In genomic region chr10:84820121-84820520, GRCh38 we compare ENCODE assay signal across 8 cellular contexts.
DNase-seq lines count a peak whose midpoint lies in the region; ATAC-seq and TF ChIP-seq lines count a peak whose summit lies in the region.

No MANE protein-coding gene starts in this region.

- no peak overlapping the region for H3K27ac Mint-ChIP-seq in H9

- no peaks in the 10 kb centered on the region for H3K36me3 ChIP-seq in HAP-1 (replicated peaks)

- H3K4me1 ChIP-seq in HAP-1 (no peaks in the 10 kb centered on the region), H9 (ENCODE audit: insufficient read depth, low read length) (no peaks in the 10 kb centered on the region)

- H3K9me3 ChIP-seq in HAP-1 (no peaks in the 10 kb centered on the region), H9 (ENCODE audit: control insufficient read depth, low read depth, low read length) (no peaks in the 10 kb centered on the region)

- H3K9me3 Mint-ChIP-seq in H9: no peaks in the 10 kb centered on the region; a peak in 1 of 5 replicates

- H3K23ac ChIP-seq in H9 (ENCODE audit: insufficient read length, low read depth, low read length): no peak overlapping the region

- DNase-seq in D341Med (ENCODE audit: low spot score): peak; percentile 41
- peak; percentile 10 to 15 for DNase-seq in HAP-1 (ENCODE audit: low spot score in 2 of 2)
- peak; percentile 4 for DNase-seq in NCI-H2227 treated with DMSO at 0.1 percent for 48 hours (lab: John Stamatoyannopoulos, UW)
- peak; percentile 46 for DNase-seq in cerebellum (ENCODE audit: low spot score)
- no peak for DNase-seq in HuH-7.5 (ENCODE audit: low spot score)
- DNase-seq in H9: no peak

- H2AK5ac ChIP-seq in H9 (ENCODE audit: insufficient read length, low read length): no peak overlapping the region

- no peak overlapping the region for H3K27ac ChIP-seq in H9 (ENCODE audit: insufficient read length, low read depth, low read length)

- H3K79me1 ChIP-seq in H9 (ENCODE audit: insufficient read depth, low read depth, low read length, poor library complexity, severe bottlenecking): no peaks in the 10 kb centered on the region

- no peak overlapping the region for H3T11ph ChIP-seq in H9 (ENCODE audit: low read length)

- ATAC-seq in HG03460 (IDR thresholded peaks at IDR 0.05; ENCODE audit: unreplicated experiment): no peak
- no peak for ATAC-seq in HG03342 (IDR thresholded peaks at IDR 0.05; ENCODE audit: unreplicated experiment)

- in situ Hi-C loops in HAP-1 (cut with MboI; ENCODE audit: low sequenced_read_pairs): no loop called here

- no peak for TF ChIP-seq CTCF in H9 (conservative IDR thresholded peaks at IDR 0.05)

- no peak overlapping the region for H2BK120ac ChIP-seq in H9 (ENCODE audit: low read depth, low read length, poor library complexity, severe bottlenecking)

- H3K14ac ChIP-seq in H9 (ENCODE audit: insufficient read depth, low read length): no peak overlapping the region

- no peak overlapping the region for H3K18ac ChIP-seq in H9 (ENCODE audit: insufficient read length, low read depth, low read length)

- no peak overlapping the region for H3K4ac ChIP-seq in H9 (ENCODE audit: low read depth, low read length)

- H3K27me3 ChIP-seq in HAP-1 (ENCODE audit: low read depth) (0 out of 2 replicates have a peak, but pooled peaks cover 2% of the 10 kb centered on the region), H9 (ENCODE audit: insufficient read depth, low read length) (no peaks in the 10 kb centered on the region; the same call in 1 of the 2 replicates)

- no peaks in the 10 kb centered on the region for H3K4me1 Mint-ChIP-seq in H9

- no CpG with 5 or more reads among the region's 3 CpGs for WGBS in H9 (ENCODE audit: extremely low coverage, insufficient read length, low lambda C conversion rate)

- H2BK15ac ChIP-seq in H9 (ENCODE audit: low read depth, low read length): no peak overlapping the region

- H3K4me2 ChIP-seq in H9 (ENCODE audit: insufficient read depth, insufficient read length, low read length): no peak overlapping the region

- peaks cover 2% of the 10 kb centered on the region for H3K23me2 ChIP-seq in H9 (ENCODE audit: insufficient read length, low read depth, low read length, poor library complexity, severe bottlenecking)

- no peak overlapping the region for H3K56ac ChIP-seq in H9 (ENCODE audit: insufficient read length, low read depth, low read length)

- H3K4me3 Mint-ChIP-seq in H9: no peak overlapping the region

- no peak overlapping the region for H2BK20ac ChIP-seq in H9 (ENCODE audit: low read depth, low read length, poor library complexity, severe bottlenecking)

- no peak overlapping the region for H2BK5ac ChIP-seq in H9 (ENCODE audit: insufficient read length, low read length)

- no peaks in the 10 kb centered on the region for H3K79me2 ChIP-seq in H9 (ENCODE audit: insufficient read depth, low read length)

- H4K8ac ChIP-seq in H9 (replicated peaks; ENCODE audit: insufficient read length, low read depth, low read length): no peak overlapping the region

- H3K36me3 Mint-ChIP-seq in H9 (ENCODE audit: insufficient read depth in 1 of 3, low read depth in 3 of 3): no peaks in the 10 kb centered on the region; a peak in 1 of 7 replicates

- H4K20me1 ChIP-seq in H9 (ENCODE audit: control insufficient read depth, insufficient read depth, insufficient read length): no peaks in the 10 kb centered on the region

- no peak overlapping the region for H2BK12ac ChIP-seq in H9 (ENCODE audit: insufficient read length, low read depth, low read length)

- H3K9ac ChIP-seq in H9 (ENCODE audit: extremely low read depth, insufficient read length, low read length): no peak overlapping the region

- no peak overlapping the region for H4K91ac ChIP-seq in H9 (ENCODE audit: insufficient read length, low read depth, low read length)

- H2AFZ ChIP-seq in H9 (ENCODE audit: low read length): no peak overlapping the region

- H4K5ac ChIP-seq in H9 (ENCODE audit: insufficient read length, low read depth, low read length): no peak overlapping the region

- no peaks in the 10 kb centered on the region for H3K27me3 Mint-ChIP-seq in H9 (ENCODE audit: low read depth)

- no peak overlapping the region for H3K4me3 ChIP-seq in HAP-1

Comparison
In these comparisons a context has a peak if more than half of its experiments do, and no peak if none do; other contexts are left out.
1. DNase-seq: peak in D341Med (single experiment), HAP-1 (2 of 2), NCI-H2227 treated with DMSO at 0.1 percent for 48 hours (single experiment) and cerebellum (single experiment); none in HuH-7.5 (single experiment) and H9 (single experiment).